In the genomic region with DNA sequence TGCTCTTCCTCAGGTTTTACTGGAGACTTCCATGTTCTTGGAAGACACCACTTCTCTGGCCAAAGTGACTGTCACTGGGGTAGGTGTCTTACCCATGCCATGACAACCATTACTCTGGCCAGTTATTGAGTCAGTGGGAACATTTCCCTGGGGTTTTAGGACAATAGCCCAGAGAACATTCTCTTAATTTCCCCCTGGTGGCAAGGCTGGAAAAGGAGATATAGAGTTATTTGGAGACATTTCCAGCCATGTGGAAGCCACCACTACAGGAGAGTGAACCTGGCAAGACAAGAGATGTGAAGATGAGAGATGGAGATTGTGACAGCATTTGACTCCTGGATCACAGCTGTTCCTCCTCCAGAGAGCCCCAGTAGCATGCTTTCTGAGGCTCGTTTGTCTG, we compare ENCODE assay signal across 18 cellular contexts.
"Had no signal": no experiment of that assay in that cellular context is flagged by ENCODE, and none has a peak within 500 bp of the region (broad histone marks: within the 10 kb centered on the region; RNA-seq: fewer than 3 reads in every experiment).

No MANE protein-coding gene starts in this region.

- H3K4me3 Mint-ChIP-seq: activated CD8-positive, alpha-beta memory T cell treated with anti-CD3 and anti-CD28 coated beads, Interleukin-2, amount 10 ng/mL, durations not matched to agents 7 days and 5 days; activated T-cell treated with anti-CD3 and anti-CD28 coated beads, Interleukin-2, amount 50 U/mL, for 24 hours; immature natural killer cell; naive thymus-derived CD4-positive, alpha-beta T cell; T-helper 17 cell had no signal

- H3K4me1 Mint-ChIP-seq: T-helper 17 cell had no signal

- H3K36me3 ChIP-seq: sigmoid colon, upper lobe of left lung had no signal

- H3K27me3 ChIP-seq: sigmoid colon, upper lobe of left lung had no signal

- H3K9me3 ChIP-seq: sigmoid colon, upper lobe of left lung had no signal

- ATAC-seq: activated CD4-positive, CD25-positive, alpha-beta regulatory T cell treated with anti-CD3 and anti-CD28 coated beads, Interleukin-2, amount 50 U/mL, for 24 hours; activated CD8-positive, alpha-beta memory T cell treated with anti-CD3 and anti-CD28 coated beads, Interleukin-2, amount 10 ng/mL, durations not matched to agents 7 days and 5 days; activated naive CD4-positive, alpha-beta T cell treated with anti-CD3 and anti-CD28 coated beads, Interleukin-2, amount 50 U/mL, for 72 hours; left colon; naive thymus-derived CD4-positive, alpha-beta T cell; T-helper 17 cell had no signal

- H3K4me3 ChIP-seq: lung, sigmoid colon, upper lobe of left lung had no signal

- H3K36me3 Mint-ChIP-seq: activated CD8-positive, alpha-beta memory T cell treated with anti-CD3 and anti-CD28 coated beads, Interleukin-2, amount 10 ng/mL, durations not matched to agents 7 days and 5 days; activated naive CD4-positive, alpha-beta T cell treated with anti-CD3 and anti-CD28 coated beads, Interleukin-2, amount 50 U/mL, for 72 hours; immature natural killer cell; naive thymus-derived CD4-positive, alpha-beta T cell had no signal

- H3K27ac ChIP-seq: sigmoid colon, upper lobe of left lung had no signal

- H3K4me1 ChIP-seq: sigmoid colon, upper lobe of left lung had no signal

- H3K9me3 Mint-ChIP-seq: activated naive CD4-positive, alpha-beta T cell treated with anti-CD3 and anti-CD28 coated beads, Interleukin-2, amount 50 U/mL, for 72 hours; activated T-cell treated with anti-CD3 and anti-CD28 coated beads, Interleukin-2, amount 50 U/mL, for 24 hours; immature natural killer cell; naive thymus-derived CD4-positive, alpha-beta T cell had no signal

- H3K27ac Mint-ChIP-seq: activated CD8-positive, alpha-beta memory T cell treated with anti-CD3 and anti-CD28 coated beads, Interleukin-2, amount 10 ng/mL, durations not matched to agents 7 days and 5 days; activated naive CD4-positive, alpha-beta T cell treated with anti-CD3 and anti-CD28 coated beads, Interleukin-2, amount 50 U/mL, for 72 hours; activated T-cell treated with anti-CD3 and anti-CD28 coated beads, Interleukin-2, amount 50 U/mL, for 24 hours; immature natural killer cell; T-helper 17 cell had no signal

- H3K27me3 Mint-ChIP-seq: activated CD8-positive, alpha-beta memory T cell treated with anti-CD3 and anti-CD28 coated beads, Interleukin-2, amount 10 ng/mL, durations not matched to agents 7 days and 5 days; activated T-cell treated with anti-CD3 and anti-CD28 coated beads, Interleukin-2, amount 50 U/mL, for 24 hours; naive thymus-derived CD4-positive, alpha-beta T cell; T-helper 17 cell had no signal

- DNase-seq: activated CD4-positive, alpha-beta T cell treated with anti-CD3 and anti-CD28 coated beads, Interleukin-2, amount 50 U/mL, for 4 hours; activated CD8-positive, alpha-beta memory T cell treated with anti-CD3 and anti-CD28 coated beads, Interleukin-2, amount 10 ng/mL, durations not matched to agents 7 days and 5 days; activated effector memory CD4-positive, alpha-beta T cell treated with Interleukin-2 at 50 U/mL for 16 hours; activated T-cell treated with anti-CD3 and anti-CD28 coated beads, Interleukin-2, amount 50 U/mL, for 24 hours; amniotic stem cell; cerebellar nuclear complex; dermis blood vessel endothelial cell; immature natural killer cell; left colon; naive thymus-derived CD4-positive, alpha-beta T cell; sigmoid colon; stimulated activated CD4-positive, alpha-beta T cell treated with anti-CD3 and anti-CD28 coated beads, Interleukin-12 subunit alpha, Interleukin-12 subunit beta, amount 100 ng/mL, for 4 hours; stimulated activated naive CD4-positive, alpha-beta T cell; T-helper 17 cell; upper lobe of left lung had no signal
